ENCODE assay signal across 9 cellular contexts in genomic region chr9:89410709-89411111, GRCh38.
A peak's percentile ranks its signal among the peaks of the same experiment; 100 is the strongest.
DNase-seq lines count a peak whose midpoint lies in the region; ATAC-seq, FAIRE-seq and TF ChIP-seq lines count a peak whose summit lies in the region.
"Had no signal": no experiment of that assay in that cellular context is flagged by ENCODE, and none has a peak within 500 bp of the region (broad histone marks: within the 10 kb centered on the region; RNA-seq: fewer than 3 reads in every experiment).

No MANE protein-coding gene starts in this region.

- TF ChIP-seq CTCF in GM06990 (IDR thresholded peaks at IDR 0.05; ENCODE audit: insufficient read depth, low read length, poor library complexity, severe bottlenecking) (peak; percentile 45), foreskin keratinocyte (conservative IDR thresholded peaks at IDR 0.05) (peak; percentile 44), Calu3 (IDR thresholded peaks at IDR 0.05; ENCODE audit: unreplicated experiment) (no peak), Caco-2 (IDR thresholded peaks at IDR 0.05; ENCODE audit: insufficient read depth in 1 of 2, low read depth in 1 of 2, low read length in 1 of 2, severe bottlenecking in 1 of 2, unreplicated experiment in 1 of 2) (no peak), mesothelial cell of epicardium (IDR thresholded peaks at IDR 0.05; ENCODE audit: unreplicated experiment) (no peak)

- no peaks in the 10 kb centered on the region for H3K27me3 Mint-ChIP-seq in T-cell
- no peaks in the 10 kb centered on the region for H3K27me3 Mint-ChIP-seq in Calu3 (ENCODE audit: unreplicated experiment)
- H3K27me3 Mint-ChIP-seq in Caco-2 (ENCODE audit: insufficient read depth, unreplicated experiment): no peaks in the 10 kb centered on the region
- H3K27me3 Mint-ChIP-seq in mesothelial cell of epicardium (ENCODE audit: low read depth): no peaks in the 10 kb centered on the region

- H3K27ac Mint-ChIP-seq in T-cell (peak overlapping the region; percentile 94 to 95), Calu3 (ENCODE audit: unreplicated experiment) (no peak overlapping the region), Caco-2 (ENCODE audit: unreplicated experiment) (no peak overlapping the region), mesothelial cell of epicardium (no peak overlapping the region)

- H3K27me3 ChIP-seq in GM06990 (replicated peaks; ENCODE audit: control insufficient read depth, insufficient read depth, low read length) (no peaks in the 10 kb centered on the region), foreskin keratinocyte (no peaks in the 10 kb centered on the region), Caco-2 (replicated peaks; ENCODE audit: control insufficient read depth, insufficient read depth, low read length) (no peaks in the 10 kb centered on the region)

- H3K4me3 Mint-ChIP-seq in T-cell: peak overlapping the region in 2 of 3 donors; percentile 46 to 83
- H3K4me3 Mint-ChIP-seq in Calu3 (ENCODE audit: low read depth, unreplicated experiment): no peak overlapping the region
- H3K4me3 Mint-ChIP-seq in Caco-2 (ENCODE audit: unreplicated experiment): no peak overlapping the region
- H3K4me3 Mint-ChIP-seq in mesothelial cell of epicardium: no peak overlapping the region

- POLR2A ChIA-PET in T-cell (lab: Charles Lee): no interaction called here
- POLR2A ChIA-PET in Caco-2 (lab: Charles Lee): no interaction called here

- BruUV-seq in Calu3 (replicated peaks; lab: Mats Ljungman, UMichigan) (no TSS peak), Caco-2 (replicated peaks; lab: Mats Ljungman, UMichigan) (no TSS peak)

- H3K36me3 ChIP-seq in GM06990 (ENCODE audit: control insufficient read depth, insufficient read depth, low read length) (peaks cover 25% of the 10 kb centered on the region), Caco-2 (ENCODE audit: control insufficient read depth, insufficient read depth, low read length) (no peaks in the 10 kb centered on the region)

- peak in 1 of 4 experiments; percentile 30 for ATAC-seq in T-cell (replicated peaks in 1 of 4)
- peak; percentile 34 for ATAC-seq in foreskin keratinocyte
- no peak for ATAC-seq in GM19397 (IDR thresholded peaks at IDR 0.05; ENCODE audit: unreplicated experiment)

- H3K36me3 Mint-ChIP-seq in T-cell (peaks cover 54% of the 10 kb centered on the region), Calu3 (ENCODE audit: insufficient read depth, unreplicated experiment) (no peaks in the 10 kb centered on the region), Caco-2 (ENCODE audit: insufficient read depth, unreplicated experiment) (no peaks in the 10 kb centered on the region), mesothelial cell of epicardium (peaks cover 24% of the 10 kb centered on the region)

- H3K4me3 ChIP-seq in GM06990 (replicated peaks; ENCODE audit: low read depth, low read length) (no peak overlapping the region; the same call in 1 of the 2 replicates), Caco-2 (ENCODE audit: low read depth, low read length) (no peak overlapping the region)

- no peak overlapping the region for H3K27ac ChIP-seq in foreskin keratinocyte
- H3K27ac ChIP-seq: HL-60 had no signal

- intact Hi-C loops in Calu3 (cut with micrococcal nuclease; ENCODE audit: unreplicated experiment): loop anchor here (1.0 kb wide), 1 partner anchor 139 kb away; no protein-coding TSS in a partner anchor
- intact Hi-C loops in Caco-2 (cut with micrococcal nuclease; ENCODE audit: unreplicated experiment): no loop called here

- H3K9me3 ChIP-seq in Caco-2: no peaks in the 10 kb centered on the region

- H3K4me1 ChIP-seq in foreskin keratinocyte (no peaks in the 10 kb centered on the region), Caco-2 (no peaks in the 10 kb centered on the region)

- peaks cover 83 to 97% (median 91%) of the 10 kb centered on the region in 3 donors for H3K4me1 Mint-ChIP-seq in T-cell
- H3K4me1 Mint-ChIP-seq in Calu3 (ENCODE audit: low read depth, unreplicated experiment): no peaks in the 10 kb centered on the region
- H3K4me1 Mint-ChIP-seq in Caco-2 (ENCODE audit: low read depth, unreplicated experiment): no peaks in the 10 kb centered on the region
- peaks cover 4% of the 10 kb centered on the region for H3K4me1 Mint-ChIP-seq in mesothelial cell of epicardium

- no peak for TF ChIP-seq POLR2A in H54 (IDR thresholded peaks at IDR 0.05; ENCODE audit: low read depth, low read length)

- H3K9me3 Mint-ChIP-seq in T-cell (peaks cover 0 to 5% (median 5%) of the 10 kb centered on the region in 3 donors), Calu3 (ENCODE audit: low read depth, unreplicated experiment) (peaks cover 3% of the 10 kb centered on the region), Caco-2 (ENCODE audit: unreplicated experiment) (no peaks in the 10 kb centered on the region), mesothelial cell of epicardium (peaks cover 11% of the 10 kb centered on the region)

- no peak for FAIRE-seq in H54 (lab: Jason Lieb, UNC)

- peak; percentile 40 for DNase-seq in GM06990 (ENCODE audit: extremely low read depth, insufficient read length)
- peak; percentile 45 for DNase-seq in H54 (ENCODE audit: insufficient read length, low spot score)
- no peak for DNase-seq in T-cell
- no peak for DNase-seq in foreskin keratinocyte
- DNase-seq in Calu3: no peak
- DNase-seq in Caco-2: no peak
- DNase-seq in mesothelial cell of epicardium (ENCODE audit: low spot score in 2 of 2, unreplicated experiment in 2 of 2): no peak

- CTCF ChIA-PET in T-cell (lab: Charles Lee) (interaction anchor here (1.0 to 1.9 kb wide), 4 partner anchors 39 to 138 kb away, joined by 3 to 10 read pairs (median 5); no protein-coding TSS in a partner anchor), Calu3 (lab: Charles Lee) (interaction anchor here (1.5 kb wide), 1 partner anchor 138 kb away, joined by 4 read pairs; no protein-coding TSS in a partner anchor), Caco-2 (lab: Charles Lee) (interaction anchor here (0.8 kb wide), 1 partner anchor 138 kb away, joined by 3 read pairs; no protein-coding TSS in a partner anchor)

Comparison
In these comparisons a context has a peak if more than half of its experiments do, and no peak if none do; other contexts are left out.
1. DNase-seq: peak in GM06990 (single experiment) and H54 (single experiment); none in T-cell (0 of 34), foreskin keratinocyte (0 of 2), Calu3 (single experiment), Caco-2 (0 of 2) and mesothelial cell of epicardium (0 of 2).
2. CTCF ChIP-seq: peak in GM06990 (single experiment) and foreskin keratinocyte (single experiment); none in Calu3 (single experiment), Caco-2 (0 of 2) and mesothelial cell of epicardium (single experiment).
3. H3K27ac Mint-ChIP-seq: peak in T-cell (2 of 2); none in Calu3 (single experiment), Caco-2 (single experiment) and mesothelial cell of epicardium (single experiment).
4. H3K4me3 Mint-ChIP-seq: peak in T-cell (2 of 3); none in Calu3 (single experiment), Caco-2 (single experiment) and mesothelial cell of epicardium (single experiment).